ENCODE assay signal across 19 cellular contexts in genomic region chr22:27591060-27591459, GRCh38.
DNase-seq lines count a peak whose midpoint lies in the region; ATAC-seq, FAIRE-seq and TF ChIP-seq lines count a peak whose summit lies in the region.
"Had no signal": no experiment of that assay in that cellular context is flagged by ENCODE, and none has a peak within 500 bp of the region (broad histone marks: within the 10 kb centered on the region; RNA-seq: fewer than 3 reads in every experiment).

No MANE protein-coding gene starts in this region.

- H3K9me3 ChIP-seq in HepG2 (ENCODE audit: low read length) (no peaks in the 10 kb centered on the region), right lobe of liver (no peaks in the 10 kb centered on the region), ovary (no peaks in the 10 kb centered on the region)

- TF ChIP-seq POLR2A in HepG2 (IDR thresholded peaks at IDR 0.05; ENCODE audit: insufficient read depth in 1 of 2, low read depth in 2 of 2, low read length in 2 of 2), result no peak
- TF ChIP-seq POLR2A in right lobe of liver (IDR thresholded peaks at IDR 0.05), result no peak
- TF ChIP-seq POLR2A in ovary (IDR thresholded peaks at IDR 0.05), result no peak

- no peak for DNase-seq in HepG2 (ENCODE audit: low spot score)
- no peak for DNase-seq in right lobe of liver
- DNase-seq in left kidney (ENCODE audit: low read depth, low spot score), result peak; percentile 37
- peak in 4 of 5 donors; percentile 44 to 80 (median 58) for DNase-seq in ovary
- DNase-seq in DMS53 (lab: John Stamatoyannopoulos, UW), result no peak
- DNase-seq in activated naive CD4-positive, alpha-beta T cell treated with anti-CD3 and anti-CD28 coated beads, Interleukin-2, amount 50 U/mL, for 72 hours (ENCODE audit: low spot score in 2 of 2), result no peak
- DNase-seq in naive thymus-derived CD8-positive, alpha-beta T cell, result no peak
- DNase-seq: CD8-positive, alpha-beta T cell; COR-L47; DMS153; DND-41; GDM1; H7 had no signal

- H3K27me3 ChIP-seq in HepG2 (ENCODE audit: control insufficient read depth in 1 of 2, insufficient read depth in 2 of 2, low read length in 2 of 2) (peaks cover 2 to 5% of the 10 kb centered on the region in 2 experiments; a peak in 1 of 5 replicates), right lobe of liver (no peaks in the 10 kb centered on the region), ovary (no peaks in the 10 kb centered on the region)

- peak; percentile 48; the same call in 1 of the 3 replicates for ATAC-seq in HepG2
- ATAC-seq in right lobe of liver, result no peak
- no peak for ATAC-seq in activated naive CD4-positive, alpha-beta T cell treated with anti-CD3 and anti-CD28 coated beads, Interleukin-2, amount 50 U/mL, for 72 hours
- no peak for ATAC-seq in naive thymus-derived CD8-positive, alpha-beta T cell
- ATAC-seq: CD8-positive, alpha-beta T cell had no signal

- H3K9ac ChIP-seq in HepG2 (ENCODE audit: insufficient read depth, low read depth, low read length), result no peak overlapping the region

- no peak overlapping the region for H3K27ac ChIP-seq in HepG2 (ENCODE audit: extremely low read length, insufficient read depth, low read length)
- H3K27ac ChIP-seq in right lobe of liver, result no peak overlapping the region
- H3K27ac ChIP-seq in ovary, result no peak overlapping the region

- H3K4me3 ChIP-seq in HepG2 (replicated peaks in 1 of 3; ENCODE audit: insufficient read depth in 1 of 3, low read depth in 2 of 3, low read length in 3 of 3), result no peak overlapping the region
- H3K4me3 ChIP-seq in right lobe of liver, result no peak overlapping the region
- H3K4me3 ChIP-seq in ovary, result no peak overlapping the region
- H3K4me3 ChIP-seq: GM23338 had no signal

- no peak overlapping the region for H3K4me2 ChIP-seq in HepG2 (ENCODE audit: low read depth, low read length)
- H3K4me2 ChIP-seq: GM23338 had no signal

- H3K4me1 Mint-ChIP-seq in naive thymus-derived CD8-positive, alpha-beta T cell, result no peaks in the 10 kb centered on the region
- H3K4me1 Mint-ChIP-seq: B cell, GM23338 had no signal

- no peak overlapping the region for H3K27ac Mint-ChIP-seq in activated naive CD4-positive, alpha-beta T cell treated with anti-CD3 and anti-CD28 coated beads, Interleukin-2, amount 50 U/mL, for 72 hours
- H3K27ac Mint-ChIP-seq in naive thymus-derived CD8-positive, alpha-beta T cell, result no peak overlapping the region
- H3K27ac Mint-ChIP-seq: B cell; CD8-positive, alpha-beta T cell; GM23338 had no signal

- no peak for TF ChIP-seq RAD21 in HepG2 (CRISPR knock-in tag; IDR thresholded peaks at IDR 0.05)

- whole genome bisulfite sequencing in HepG2 (ENCODE audit: low lambda C conversion rate), result 7% methylated on average over 5 of the region's 6 CpGs
- 40% methylated on average over 1 of the region's 6 CpGs for WGBS in right lobe of liver (ENCODE audit: insufficient coverage, low coverage, low lambda C conversion rate, missing lambda C conversion rate)
- 2 to 29% (median 10%) methylated on average over 6 of the region's 6 CpGs for WGBS in ovary, 3 donors

- TF ChIP-seq CTCF in HepG2 (CRISPR knock-in tag; IDR thresholded peaks at IDR 0.05) (no peak), right lobe of liver (IDR thresholded peaks at IDR 0.05) (no peak), ovary (IDR thresholded peaks at IDR 0.05) (no peak)

- H3K4me1 ChIP-seq in HepG2 (ENCODE audit: insufficient read depth, low read length) (peaks cover 9% of the 10 kb centered on the region; the same call in 1 of the 2 replicates), right lobe of liver (no peaks in the 10 kb centered on the region), ovary (ENCODE audit: insufficient read depth) (peaks cover 3% of the 10 kb centered on the region)

- no peak for FAIRE-seq in HepG2 (lab: Jason Lieb, UNC)
- FAIRE-seq: A204.1, D721Med, GM12892 had no signal

- no peaks in the 10 kb centered on the region for H4K20me1 ChIP-seq in HepG2 (ENCODE audit: insufficient read depth, low read length)

- intact Hi-C loops in HepG2 (cut with micrococcal nuclease; ENCODE audit: unreplicated experiment), result no loop called here
- intact Hi-C loops in right lobe of liver (cut with DNase I), result loop anchor here in 1 of 2 donors (10.0 kb wide), 1 partner anchor 186 kb away; no protein-coding TSS in a partner anchor
- intact Hi-C loops in ovary (cut with DNase I), result no loop called here

- H3K4me3 Mint-ChIP-seq in naive thymus-derived CD8-positive, alpha-beta T cell, result no peak overlapping the region
- H3K4me3 Mint-ChIP-seq: B cell; CD14-positive monocyte; CD8-positive, alpha-beta T cell; GM23338 had no signal

- peaks cover 0 to 11% (median 6%) of the 10 kb centered on the region in 5 donors for H3K27me3 Mint-ChIP-seq in naive thymus-derived CD8-positive, alpha-beta T cell
- H3K27me3 Mint-ChIP-seq: B cell had no signal

- H3K36me3 ChIP-seq in HepG2 (replicated peaks in 1 of 2; ENCODE audit: control insufficient read depth in 1 of 2, insufficient read depth in 2 of 2, low read length in 2 of 2) (no peaks in the 10 kb centered on the region), right lobe of liver (no peaks in the 10 kb centered on the region), ovary (no peaks in the 10 kb centered on the region)

- H3K9me3 Mint-ChIP-seq in activated naive CD4-positive, alpha-beta T cell treated with anti-CD3 and anti-CD28 coated beads, Interleukin-2, amount 50 U/mL, for 72 hours, result peaks cover 5 to 6% of the 10 kb centered on the region in 2 donors
- peaks cover 0 to 10% (median 0%) of the 10 kb centered on the region in 9 donors for H3K9me3 Mint-ChIP-seq in naive thymus-derived CD8-positive, alpha-beta T cell
- H3K9me3 Mint-ChIP-seq: CD8-positive, alpha-beta T cell; GM23338 had no signal

- TF ChIP-seq EP300 in HepG2 (IDR thresholded peaks at IDR 0.05; ENCODE audit: low read depth in 2 of 2, low read length in 2 of 2) (no peak), HepG2 (CRISPR knock-in tag; IDR thresholded peaks at IDR 0.05; ENCODE audit: borderline replicate concordance) (no peak), ovary (IDR thresholded peaks at IDR 0.05) (no peak)

- H3K36me3 Mint-ChIP-seq in activated naive CD4-positive, alpha-beta T cell treated with anti-CD3 and anti-CD28 coated beads, Interleukin-2, amount 50 U/mL, for 72 hours, result no peaks in the 10 kb centered on the region
- no peaks in the 10 kb centered on the region for H3K36me3 Mint-ChIP-seq in naive thymus-derived CD8-positive, alpha-beta T cell
- H3K36me3 Mint-ChIP-seq: CD14-positive monocyte; CD8-positive, alpha-beta T cell had no signal

- BruUV-seq in HepG2 (replicated peaks; lab: Mats Ljungman, UMichigan), result no TSS peak

- CTCF ChIA-PET in HepG2 (lab: Yijun Ruan, JAX; ENCODE audit: low intra/inter-chr PET ratio, low total read pairs), result no interaction called here

- in situ Hi-C loops in HepG2 (cut with HindIII; ENCODE audit: extremely low pct_ligation_motif_present, low pct_unique_long_range_greater_than_20kb), result no loop called here

- no peaks in the 10 kb centered on the region for H3K79me2 ChIP-seq in HepG2 (ENCODE audit: insufficient read depth, low read length)

- POLR2A ChIA-PET in HepG2 (lab: Yijun Ruan, JAX), result no interaction called here
- POLR2A ChIA-PET in naive thymus-derived CD8-positive, alpha-beta T cell (lab: Charles Lee), result no interaction called here

- H2AFZ ChIP-seq in HepG2 (ENCODE audit: low read length), result no peak overlapping the region
- H2AFZ ChIP-seq: GM23338 had no signal

TF ChIP-seq in HepG2, 621 proteins besides CTCF, POLR2A, EP300 and RAD21:
- no peak for TF ChIP-seq SIN3A (IDR thresholded peaks at IDR 0.05; ENCODE audit: borderline replicate concordance, low read depth, low read length)

Comparison
In these comparisons a context has a peak if more than half of its experiments do, and no peak if none do; other contexts are left out.
1. DNase-seq: peak in left kidney (single experiment) and ovary (4 of 5); none in HepG2 (single experiment), right lobe of liver (0 of 3), DMS53 (single experiment), activated naive CD4-positive, alpha-beta T cell treated with anti-CD3 and anti-CD28 coated beads, Interleukin-2, amount 50 U/mL, for 72 hours (0 of 2) and naive thymus-derived CD8-positive, alpha-beta T cell (0 of 10).